12 cellular contexts compared by ENCODE assay signal in genomic region chr18:64713284-64713683, GRCh38.
DNase-seq lines count a peak whose midpoint lies in the region; ATAC-seq, FAIRE-seq and TF ChIP-seq lines count a peak whose summit lies in the region.
"Had no signal": no experiment of that assay in that cellular context is flagged by ENCODE, and none has a peak within 500 bp of the region (broad histone marks: within the 10 kb centered on the region; RNA-seq: fewer than 3 reads in every experiment).

No MANE protein-coding gene starts in this region.

- no peak overlapping the region for H3K4me3 Mint-ChIP-seq in T-helper 2 cell treated with Interferon-gamma antibody and Interleukin-4, amounts not matched to agents 5 μg/mL and 100 μg/mL, for 36 hours

- no peaks in the 10 kb centered on the region for H3K27me3 Mint-ChIP-seq in T-helper 2 cell treated with Interferon-gamma antibody and Interleukin-4, amounts not matched to agents 5 μg/mL and 100 μg/mL, for 36 hours (ENCODE audit: low read depth)

- no peaks in the 10 kb centered on the region for H3K9me3 ChIP-seq in tibial artery
- H3K9me3 ChIP-seq in tibial nerve: no peaks in the 10 kb centered on the region
- H3K9me3 ChIP-seq: HAP-1, MG63 had no signal

- no peak overlapping the region for H3K27ac Mint-ChIP-seq in T-helper 2 cell treated with Interferon-gamma antibody and Interleukin-4, amounts not matched to agents 5 μg/mL and 100 μg/mL, for 36 hours

- H3K4me1 Mint-ChIP-seq in T-helper 2 cell treated with Interferon-gamma antibody and Interleukin-4, amounts not matched to agents 5 μg/mL and 100 μg/mL, for 36 hours (ENCODE audit: low read depth): no peaks in the 10 kb centered on the region

- no peak overlapping the region for H3K27ac ChIP-seq in tibial artery
- H3K27ac ChIP-seq in tibial nerve: no peak overlapping the region

- peak; percentile 56 for FAIRE-seq in GM18507 (lab: Jason Lieb, UNC)

- no peaks in the 10 kb centered on the region for H3K4me1 ChIP-seq in tibial artery
- no peaks in the 10 kb centered on the region for H3K4me1 ChIP-seq in tibial nerve
- H3K4me1 ChIP-seq: HAP-1 had no signal

- no peaks in the 10 kb centered on the region for H3K27me3 ChIP-seq in tibial artery
- no peaks in the 10 kb centered on the region for H3K27me3 ChIP-seq in tibial nerve
- H3K27me3 ChIP-seq: MG63 had no signal

- H3K36me3 ChIP-seq in tibial artery (no peaks in the 10 kb centered on the region), tibial nerve (no peaks in the 10 kb centered on the region)
- H3K36me3 ChIP-seq: HAP-1, MG63 had no signal

- no peak for TF ChIP-seq POLR2A in tibial nerve (IDR thresholded peaks at IDR 0.05)

- intact Hi-C loops in tibial artery (cut with DNase I; ENCODE audit: low total_unique reads): no loop called here

- H3K4me3 ChIP-seq in tibial artery: no peak overlapping the region
- no peak overlapping the region for H3K4me3 ChIP-seq in tibial nerve
- H3K4me3 ChIP-seq: HAP-1, MG63 had no signal

- peak; percentile 74 for ATAC-seq in GM21526 (IDR thresholded peaks at IDR 0.05; ENCODE audit: low FRiP score, unreplicated experiment)
- ATAC-seq in HG03342 (IDR thresholded peaks at IDR 0.05; ENCODE audit: unreplicated experiment): peak; percentile 96

- no peak for DNase-seq in GM18507 (ENCODE audit: extremely low spot score, insufficient read length, low read depth)
- peak; percentile 77 for DNase-seq in SKM-1 treated with dmso at 0.1 percent for 144 hours (lab: John Stamatoyannopoulos, UW; ENCODE audit: unreplicated experiment)
- no peak for DNase-seq in tibial artery
- DNase-seq in NCI-H2029 (lab: John Stamatoyannopoulos, UW): no peak
- DNase-seq in tibial nerve (ENCODE audit: low spot score in 2 of 2): no peak
- no peak for DNase-seq in T-helper 2 cell treated with Interferon-gamma antibody and Interleukin-4, amounts not matched to agents 5 μg/mL and 100 μg/mL, for 36 hours (ENCODE audit: low spot score)
- DNase-seq: MG63; SHP77 treated with DMSO at 0.1 percent for 48 hours; stimulated activated CD4-positive, alpha-beta T cell treated with anti-CD3 and anti-CD28 coated beads, Interleukin-15, amount 100 ng/mL, for 24 hours had no signal

- H3K36me3 Mint-ChIP-seq in T-helper 2 cell treated with Interferon-gamma antibody and Interleukin-4, amounts not matched to agents 5 μg/mL and 100 μg/mL, for 36 hours (ENCODE audit: low read depth): no peaks in the 10 kb centered on the region

- 80 to 87% methylated on average over 2 of the region's 2 CpGs for WGBS in tibial nerve, 2 donors

- peaks cover 6% of the 10 kb centered on the region for H3K9me3 Mint-ChIP-seq in T-helper 2 cell treated with Interferon-gamma antibody and Interleukin-4, amounts not matched to agents 5 μg/mL and 100 μg/mL, for 36 hours

- peak in 1 of 2 donors; percentile 40 for TF ChIP-seq EP300 in tibial nerve (IDR thresholded peaks at IDR 0.05)

- no peak for TF ChIP-seq CTCF in tibial artery (IDR thresholded peaks at IDR 0.05)
- TF ChIP-seq CTCF in tibial nerve (IDR thresholded peaks at IDR 0.05): no peak
